13 cellular contexts compared by ENCODE assay signal in genomic region chr5:469752-470483, GRCh38. TPM values are rescaled to one million over a fixed set of nuclear protein-coding genes. Genes with fewer than 3 reads are reported as not detected.
DNase-seq lines count a peak whose midpoint lies in the region; ATAC-seq, FAIRE-seq and TF ChIP-seq lines count a peak whose summit lies in the region.
"Had no signal": no experiment of that assay in that cellular context is flagged by ENCODE, and none has a peak within 500 bp of the region (broad histone marks: within the 10 kb centered on the region; RNA-seq: fewer than 3 reads in every experiment).

No MANE protein-coding gene starts in this region.

- DNase-seq in CD4-positive, CD25-positive, alpha-beta regulatory T cell, result no peak
- DNase-seq in GM12878 (ENCODE audit: low read depth, low spot score) (no peak), neural crest cell (ENCODE audit: low read depth, low spot score) (no peak), GM13976 (ENCODE audit: low spot score) (no peak)
- DNase-seq: effector memory CD4-positive, alpha-beta T cell; foreskin keratinocyte; NCI-H526; substantia nigra had no signal

- POLR2A ChIA-PET in GM12878 (lab: Charles Lee), result no interaction called here

- no TSS peak for BruUV-seq in GM12878 (replicated peaks; lab: Mats Ljungman, UMichigan)

- peak; percentile 71 for TF ChIP-seq POLR2A in GM12878 (IDR thresholded peaks at IDR 0.05; ENCODE audit: low read depth, low read length)

- peaks cover 0 to 34% (median 12%) of the 10 kb centered on the region in 4 donors for H3K4me1 Mint-ChIP-seq in CD4-positive, CD25-positive, alpha-beta regulatory T cell
- peaks cover 7% of the 10 kb centered on the region for H3K4me1 Mint-ChIP-seq in neural crest cell

- peaks cover 8% of the 10 kb centered on the region for H3K27me3 Mint-ChIP-seq in CD4-positive, CD25-positive, alpha-beta regulatory T cell
- H3K27me3 Mint-ChIP-seq in neural crest cell (ENCODE audit: low read depth), result peaks cover 9% of the 10 kb centered on the region

- H3F3A ChIP-seq in DOHH2 (ENCODE audit: control insufficient read depth, insufficient read depth), result peaks cover 9% of the 10 kb centered on the region

- H2AFZ ChIP-seq in GM12878 (ENCODE audit: control insufficient read depth, low read depth, low read length), result no peak overlapping the region

- H3K4me1 ChIP-seq in CD4-positive, CD25-positive, alpha-beta regulatory T cell (ENCODE audit: control insufficient read depth, insufficient read depth, low read length, poor library complexity, severe bottlenecking), result peaks cover 30% of the 10 kb centered on the region
- H3K4me1 ChIP-seq in DOHH2 (ENCODE audit: control insufficient read depth, low read length), result peaks cover 25% of the 10 kb centered on the region
- peaks cover 4% of the 10 kb centered on the region for H3K4me1 ChIP-seq in GM12878 (ENCODE audit: control insufficient read depth, insufficient read depth, low read length)
- H3K4me1 ChIP-seq: foreskin keratinocyte had no signal

- TF ChIP-seq CTCF in DOHH2 (IDR thresholded peaks at IDR 0.05; ENCODE audit: low read depth, low read length, poor library complexity, severe bottlenecking) (no peak), GM12878 (IDR thresholded peaks at IDR 0.05 in 2 of 3, conservative IDR thresholded peaks at IDR 0.05 in 1 of 3; ENCODE audit: control insufficient read depth in 2 of 3, extremely low read depth in 1 of 3, insufficient read depth in 1 of 3, low read depth in 3 of 3, low read length in 3 of 3) (no peak), neural crest cell (conservative IDR thresholded peaks at IDR 0.05) (no peak), GM13976 (IDR thresholded peaks at IDR 0.05; ENCODE audit: borderline replicate concordance, control extremely low read depth, extremely low read depth, insufficient read depth, missing control alignments) (no peak)

- H3K36me3 Mint-ChIP-seq in CD4-positive, CD25-positive, alpha-beta regulatory T cell, result peaks cover 4% of the 10 kb centered on the region
- H3K36me3 Mint-ChIP-seq in neural crest cell (ENCODE audit: low read depth), result no peaks in the 10 kb centered on the region

- no peaks in the 10 kb centered on the region for H3K9me3 Mint-ChIP-seq in CD4-positive, CD25-positive, alpha-beta regulatory T cell
- H3K9me3 Mint-ChIP-seq in neural crest cell, result no peaks in the 10 kb centered on the region
- H3K9me3 Mint-ChIP-seq: IgD-negative memory B cell had no signal

- no peak for TF ChIP-seq RAD21 in GM12878 (IDR thresholded peaks at IDR 0.05; ENCODE audit: insufficient read depth, low read depth, low read length)

- peak overlapping the region in 1 of 3 donors; percentile 38 for H3K27ac Mint-ChIP-seq in CD4-positive, CD25-positive, alpha-beta regulatory T cell
- no peak overlapping the region for H3K27ac Mint-ChIP-seq in neural crest cell (ENCODE audit: unreplicated experiment)

- H3K4me3 ChIP-seq in CD4-positive, CD25-positive, alpha-beta regulatory T cell (ENCODE audit: low read depth, low read length), result no peak overlapping the region
- peak overlapping the region; percentile 93 for H3K4me3 ChIP-seq in DOHH2 (ENCODE audit: low read length)
- H3K4me3 ChIP-seq in GM12878, result no peak overlapping the region
- H3K4me3 ChIP-seq: body of pancreas had no signal

- WGBS in GM12878 (ENCODE audit: insufficient coverage, insufficient replicate concordance, low lambda C conversion rate, missing lambda C conversion rate), result 98% methylated on average over 19 of the region's 19 CpGs

- intact Hi-C loops in GM12878 (cut with micrococcal nuclease; ENCODE audit: unreplicated experiment), result loop anchor here (10.0 kb wide), 1 partner anchor 145 kb away; the partner anchor contains the start of gene CEP72

- H3K4me2 ChIP-seq in DOHH2 (ENCODE audit: low read length), result peak overlapping the region; percentile 97
- no peak overlapping the region for H3K4me2 ChIP-seq in GM12878 (ENCODE audit: control insufficient read depth, insufficient read depth)

- CTCF ChIA-PET in GM12878 (lab: Yijun Ruan, JAX), result interaction anchor here (5.4 kb wide), 1 partner anchor 24 kb away, joined by 46 read pairs; no protein-coding TSS in a partner anchor

- no peak overlapping the region for H3K9ac ChIP-seq in GM12878 (ENCODE audit: control insufficient read depth, insufficient read depth, low read length)

- no peak for FAIRE-seq in GM12878 (lab: Jason Lieb, UNC)

- in situ Hi-C loops in GM12878 (cut with MboI), result no loop called here
- in situ Hi-C loops in GM13976 (cut with MboI; ENCODE audit: low sequenced_read_pairs, unreplicated experiment), result no loop called here

- H3K9me2 ChIP-seq in DOHH2 (replicated peaks; ENCODE audit: control insufficient read depth, low read length), result no peaks in the 10 kb centered on the region

- RAD21 ChIA-PET in GM12878 (lab: Charles Lee; ENCODE audit: unreplicated experiment), result interaction anchor here (1.7 kb wide), 1 partner anchor 25 kb away, joined by 4 read pairs; no protein-coding TSS in a partner anchor

- H4K20me1 ChIP-seq in DOHH2 (ENCODE audit: control insufficient read depth, insufficient read depth, low read depth, low read length), result peaks cover 12% of the 10 kb centered on the region
- no peaks in the 10 kb centered on the region for H4K20me1 ChIP-seq in GM12878 (ENCODE audit: control insufficient read depth, insufficient read depth)

- no peak overlapping the region for H3K27ac ChIP-seq in CD4-positive, CD25-positive, alpha-beta regulatory T cell (ENCODE audit: insufficient read depth, low read length, poor library complexity, severe bottlenecking)
- H3K27ac ChIP-seq in DOHH2 (ENCODE audit: low read depth, low read length) (no peak overlapping the region), GM12878 (ENCODE audit: control insufficient read depth, insufficient read depth) (no peak overlapping the region)
- H3K27ac ChIP-seq: body of pancreas, foreskin keratinocyte had no signal

- no peaks in the 10 kb centered on the region for H3K27me3 ChIP-seq in CD4-positive, CD25-positive, alpha-beta regulatory T cell (ENCODE audit: control insufficient read depth, insufficient read depth, low read length)
- H3K27me3 ChIP-seq in DOHH2 (ENCODE audit: control insufficient read depth, low read length) (no peaks in the 10 kb centered on the region), GM12878 (replicated peaks in 1 of 2; ENCODE audit: control insufficient read depth in 2 of 2, insufficient read depth in 2 of 2, low read length in 1 of 2) (no peaks in the 10 kb centered on the region)
- H3K27me3 ChIP-seq: body of pancreas had no signal

- no peak for ATAC-seq in CD4-positive, CD25-positive, alpha-beta regulatory T cell (ENCODE audit: low read depth in 2 of 2)
- ATAC-seq in GM12878, result no peak
- no peak for ATAC-seq in HG03469 (IDR thresholded peaks at IDR 0.05; ENCODE audit: unreplicated experiment)
- no peak for ATAC-seq in GM18511 (IDR thresholded peaks at IDR 0.05; ENCODE audit: unreplicated experiment)
- ATAC-seq: body of pancreas, foreskin keratinocyte had no signal

- H3K9me3 ChIP-seq in CD4-positive, CD25-positive, alpha-beta regulatory T cell (ENCODE audit: control insufficient read depth in 2 of 2, low read length in 2 of 2), result no peaks in the 10 kb centered on the region
- H3K9me3 ChIP-seq in DOHH2 (ENCODE audit: control insufficient read depth, insufficient read depth, low read length) (no peaks in the 10 kb centered on the region), GM12878 (replicated peaks; ENCODE audit: control insufficient read depth, insufficient read depth, low read length) (no peaks in the 10 kb centered on the region)
- H3K9me3 ChIP-seq: body of pancreas had no signal

- no peak for TF ChIP-seq EP300 in GM12878 (IDR thresholded peaks at IDR 0.05; ENCODE audit: borderline replicate concordance in 1 of 2, control insufficient read depth in 1 of 2, low read depth in 2 of 2, low read length in 2 of 2)

- H3K4me3 Mint-ChIP-seq in CD4-positive, CD25-positive, alpha-beta regulatory T cell, result peak overlapping the region in 3 of 4 donors; percentile 9 to 52 (median 29)
- H3K4me3 Mint-ChIP-seq in neural crest cell, result peak overlapping the region; percentile 84

- SMC1A ChIA-PET in GM12878 (lab: Charles Lee; ENCODE audit: uncharacterized antibody, unreplicated experiment), result interaction anchor here (0.7 to 1.0 kb wide), 2 partner anchors 24 to 147 kb away, joined by 3 read pairs; no protein-coding TSS in a partner anchor

- peaks cover 51% of the 10 kb centered on the region for H3K79me2 ChIP-seq in DOHH2 (ENCODE audit: control insufficient read depth, low read length)
- H3K79me2 ChIP-seq in GM12878 (ENCODE audit: control insufficient read depth, insufficient read depth, low read length), result peaks cover 21% of the 10 kb centered on the region

- H3K36me3 ChIP-seq in CD4-positive, CD25-positive, alpha-beta regulatory T cell (ENCODE audit: control insufficient read depth, insufficient read depth, low read length), result peaks cover 12% of the 10 kb centered on the region
- H3K36me3 ChIP-seq in DOHH2 (ENCODE audit: control insufficient read depth, low read length) (peaks cover 60% of the 10 kb centered on the region), GM12878 (ENCODE audit: control insufficient read depth in 2 of 2, insufficient read depth in 2 of 2, low read length in 1 of 2) (peaks cover 0 to 8% of the 10 kb centered on the region in 2 experiments; a peak in 3 of 4 replicates)

RNA-seq across cellular contexts. Expression of gene EXOC3, which starts 26.9 kb away (rescaled TPM):
- 95.4 TPM for total RNA-seq in CD4-positive, CD25-positive, alpha-beta regulatory T cell
- 10 to 100 TPM; 23.3 to 52.4 (median 31.9) TPM for polyA plus RNA-seq in CD4-positive, CD25-positive, alpha-beta regulatory T cell
- 139 and 145 TPM in 2 replicates for total RNA-seq in GM12878 (2013; cell fraction: nucleolus; rRNA removed)
- total RNA-seq in GM12878 (2014; rRNA removed) (28.6 and 32.5 TPM in 2 replicates), GM12878 (2014; rRNA removed; fragmentation: Illumina TruSeq; extraction: Trizol) (22.4 and 25.4 TPM in 2 replicates), GM12878 (2021) (48.9 and 50.3 TPM in 2 replicates), neural crest cell (56.0 and 61.3 TPM in 2 replicates)
- 26.9 TPM for polyA plus RNA-seq in GM12878 (2011; ENCODE audit: low read depth)
- polyA plus RNA-seq in GM12878 (2011; rRNA removed) (16.4 and 22.6 TPM in 2 replicates), GM12878 (2014; fragmentation: Illumina TruSeq; extraction: Trizol) (18.5 and 24.8 TPM in 2 replicates), GM12878 (2014; fragmentation: Nextera tagmentation; extraction: Ambion mirVana) (1 to 10 TPM; 1.6 to 7.2 TPM), GM12878 (2014; rRNA removed) (30.5 and 33.2 TPM in 2 replicates), GM12878 (2016; fragmentation: Nextera tagmentation; extraction: Ambion mirVana) (10 to 100 TPM; 52.7 to 53.0 TPM)
- polyA plus RNA-seq in GM12878 (2011; cell fraction: cytosol; rRNA removed), result 24.5 and 26.9 TPM in 2 replicates
- polyA plus RNA-seq in GM12878 (2011; cell fraction: nucleus; rRNA removed), result 77.4 and 98.6 TPM in 2 replicates
- 40.4 and 47.5 TPM in 2 replicates for polyA plus RNA-seq in GM12878 (2012)
- polyA minus RNA-seq in GM12878 (2011; rRNA and poly(A)+ RNA removed), result 26.3 and 28.8 TPM in 2 replicates
- polyA minus RNA-seq in GM12878 (2011; cell fraction: cytosol; rRNA and poly(A)+ RNA removed), result 10.8 and 14.6 TPM in 2 replicates
- polyA minus RNA-seq in GM12878 (2011; cell fraction: nucleus; rRNA and poly(A)+ RNA removed), result 21.5 and 30.1 TPM in 2 replicates

RNA-seq across cellular contexts. Expression of gene SLC9A3, which starts 54.3 kb away (rescaled TPM):
- 2.0 TPM for total RNA-seq in CD4-positive, CD25-positive, alpha-beta regulatory T cell
- 1 to 10 TPM; 2.6 to 3.1 (median 2.9) TPM for polyA plus RNA-seq in CD4-positive, CD25-positive, alpha-beta regulatory T cell
- 4.6 TPM in 2 replicates for total RNA-seq in GM12878 (2013; cell fraction: nucleolus; rRNA removed)
- 2.8 and 3.2 TPM in 2 replicates for total RNA-seq in GM12878 (2014; rRNA removed)
- total RNA-seq in GM12878 (2014; rRNA removed; fragmentation: Illumina TruSeq; extraction: Trizol), result 0.89 and 1.1 TPM in 2 replicates
- 2.3 and 2.5 TPM in 2 replicates for total RNA-seq in GM12878 (2021)
- polyA plus RNA-seq in GM12878 (2011; ENCODE audit: low read depth), result 1.1 TPM
- 1.1 and 1.6 TPM in 2 replicates for polyA plus RNA-seq in GM12878 (2011; rRNA removed)
- 1.6 and 2.1 TPM in 2 replicates for polyA plus RNA-seq in GM12878 (2011; cell fraction: cytosol; rRNA removed)
- polyA plus RNA-seq in GM12878 (2011; cell fraction: nucleus; rRNA removed), result 4.8 and 5.6 TPM in 2 replicates
- 1.6 and 1.9 TPM in 2 replicates for polyA plus RNA-seq in GM12878 (2012)
- 1.5 and 1.7 TPM in 2 replicates for polyA plus RNA-seq in GM12878 (2014; fragmentation: Illumina TruSeq; extraction: Trizol)
- polyA plus RNA-seq in GM12878 (2014; fragmentation: Nextera tagmentation; extraction: Ambion mirVana), result under 1 TPM in 1 of 2 experiments, not detected in 1; 0.04 TPM
- polyA plus RNA-seq in GM12878 (2014; rRNA removed), result 4.7 and 5.2 TPM in 2 replicates
- 1 to 10 TPM; 2.9 to 3.1 TPM for polyA plus RNA-seq in GM12878 (2016; fragmentation: Nextera tagmentation; extraction: Ambion mirVana)
- polyA minus RNA-seq in GM12878 (2011; rRNA and poly(A)+ RNA removed), result 0.44 and 0.82 TPM in 2 replicates
- polyA minus RNA-seq in GM12878 (2011; cell fraction: cytosol; rRNA and poly(A)+ RNA removed), result 0.62 TPM in 1 of 2 replicates, not detected in the other
- 1.8 and 2.9 TPM in 2 replicates for polyA minus RNA-seq in GM12878 (2011; cell fraction: nucleus; rRNA and poly(A)+ RNA removed)
- 1.5 and 1.7 TPM in 2 replicates for total RNA-seq in neural crest cell
